Comparison of ENCODE assay signal across 1 cellular context in genomic region chr9:99038396-99038795, GRCh38.
TF ChIP-seq lines count a peak whose summit lies in the region.

No MANE protein-coding gene starts in this region.

TF ChIP-seq in K562, 482 proteins besides CTCF, POLR2A, EP300 and RAD21 (continued from another document):
- TF ChIP-seq, protein P1, sequence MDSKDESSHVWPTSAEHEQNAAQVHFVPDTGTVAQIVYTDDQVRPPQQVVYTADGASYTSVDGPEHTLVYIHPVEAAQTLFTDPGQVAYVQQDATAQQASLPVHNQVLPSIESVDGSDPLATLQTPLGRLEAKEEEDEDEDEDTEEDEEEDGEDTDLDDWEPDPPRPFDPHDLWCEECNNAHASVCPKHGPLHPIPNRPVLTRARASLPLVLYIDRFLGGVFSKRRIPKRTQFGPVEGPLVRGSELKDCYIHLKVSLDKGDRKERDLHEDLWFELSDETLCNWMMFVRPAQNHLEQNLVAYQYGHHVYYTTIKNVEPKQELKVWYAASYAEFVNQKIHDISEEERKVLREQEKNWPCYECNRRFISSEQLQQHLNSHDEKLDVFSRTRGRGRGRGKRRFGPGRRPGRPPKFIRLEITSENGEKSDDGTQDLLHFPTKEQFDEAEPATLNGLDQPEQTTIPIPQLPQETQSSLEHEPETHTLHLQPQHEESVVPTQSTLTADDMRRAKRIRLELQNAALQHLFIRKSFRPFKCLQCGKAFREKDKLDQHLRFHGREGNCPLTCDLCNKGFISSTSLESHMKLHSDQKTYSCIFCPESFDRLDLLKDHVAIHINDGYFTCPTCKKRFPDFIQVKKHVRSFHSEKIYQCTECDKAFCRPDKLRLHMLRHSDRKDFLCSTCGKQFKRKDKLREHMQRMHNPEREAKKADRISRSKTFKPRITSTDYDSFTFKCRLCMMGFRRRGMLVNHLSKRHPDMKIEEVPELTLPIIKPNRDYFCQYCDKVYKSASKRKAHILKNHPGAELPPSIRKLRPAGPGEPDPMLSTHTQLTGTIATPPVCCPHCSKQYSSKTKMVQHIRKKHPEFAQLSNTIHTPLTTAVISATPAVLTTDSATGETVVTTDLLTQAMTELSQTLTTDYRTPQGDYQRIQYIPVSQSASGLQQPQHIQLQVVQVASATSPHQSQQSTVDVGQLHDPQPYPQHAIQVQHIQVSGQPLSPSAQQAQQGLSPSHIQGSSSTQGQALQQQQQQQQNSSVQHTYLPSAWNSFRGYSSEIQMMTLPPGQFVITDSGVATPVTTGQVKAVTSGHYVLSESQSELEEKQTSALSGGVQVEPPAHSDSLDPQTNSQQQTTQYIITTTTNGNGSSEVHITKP (IDR thresholded peaks at IDR 0.05; ENCODE audit: partially characterized antibody): no peak
- TF ChIP-seq ZNF584 (CRISPR knock-in tag; IDR thresholded peaks at IDR 0.05; ENCODE audit: low read depth) (no peak), COPS2 (conservative IDR thresholded peaks at IDR 0.05) (no peak), ZNF263 (CRISPR knock-in tag; IDR thresholded peaks at IDR 0.05; ENCODE audit: borderline replicate concordance) (no peak), ZNF644 (tag; IDR thresholded peaks at IDR 0.05; ENCODE audit: low read depth) (no peak), JUND (IDR thresholded peaks at IDR 0.05; ENCODE audit: borderline replicate concordance, low read depth, low read length) (no peak), JUND (tag; IDR thresholded peaks at IDR 0.05; ENCODE audit: borderline replicate concordance, low read depth, low read length) (no peak), FOXK2 (conservative IDR thresholded peaks at IDR 0.05 in 1 of 2, IDR thresholded peaks at IDR 0.05 in 1 of 2; ENCODE audit: low read depth in 2 of 2) (no peak), LCOR (CRISPR knock-in tag; IDR thresholded peaks at IDR 0.05) (no peak), DPF2 (IDR thresholded peaks at IDR 0.05) (no peak), ARID4B (CRISPR knock-in tag; IDR thresholded peaks at IDR 0.05) (no peak), SRSF3 (IDR thresholded peaks at IDR 0.05; ENCODE audit: insufficient read depth, low read length) (no peak), JUNB (CRISPR knock-in tag; conservative IDR thresholded peaks at IDR 0.05) (no peak), GATAD2B (IDR thresholded peaks at IDR 0.05; ENCODE audit: borderline replicate concordance) (no peak), CHCHD3 (CRISPR knock-in tag; IDR thresholded peaks at IDR 0.05) (no peak)
- TF ChIP-seq, protein P2, sequence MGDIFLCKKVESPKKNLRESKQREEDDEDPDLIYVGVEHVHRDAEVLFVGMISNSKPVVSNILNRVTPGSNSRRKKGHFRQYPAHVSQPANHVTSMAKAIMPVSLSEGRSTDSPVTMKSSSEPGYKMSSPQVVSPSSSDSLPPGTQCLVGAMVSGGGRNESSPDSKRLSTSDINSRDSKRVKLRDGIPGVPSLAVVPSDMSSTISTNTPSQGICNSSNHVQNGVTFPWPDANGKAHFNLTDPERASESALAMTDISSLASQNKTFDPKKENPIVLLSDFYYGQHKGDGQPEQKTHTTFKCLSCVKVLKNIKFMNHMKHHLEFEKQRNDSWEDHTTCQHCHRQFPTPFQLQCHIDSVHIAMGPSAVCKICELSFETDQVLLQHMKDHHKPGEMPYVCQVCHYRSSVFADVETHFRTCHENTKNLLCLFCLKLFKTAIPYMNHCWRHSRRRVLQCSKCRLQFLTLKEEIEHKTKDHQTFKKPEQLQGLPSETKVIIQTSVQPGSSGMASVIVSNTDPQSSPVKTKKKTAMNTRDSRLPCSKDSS (IDR thresholded peaks at IDR 0.05; ENCODE audit: low read depth, partially characterized antibody): no peak
- TF ChIP-seq, protein P3, sequence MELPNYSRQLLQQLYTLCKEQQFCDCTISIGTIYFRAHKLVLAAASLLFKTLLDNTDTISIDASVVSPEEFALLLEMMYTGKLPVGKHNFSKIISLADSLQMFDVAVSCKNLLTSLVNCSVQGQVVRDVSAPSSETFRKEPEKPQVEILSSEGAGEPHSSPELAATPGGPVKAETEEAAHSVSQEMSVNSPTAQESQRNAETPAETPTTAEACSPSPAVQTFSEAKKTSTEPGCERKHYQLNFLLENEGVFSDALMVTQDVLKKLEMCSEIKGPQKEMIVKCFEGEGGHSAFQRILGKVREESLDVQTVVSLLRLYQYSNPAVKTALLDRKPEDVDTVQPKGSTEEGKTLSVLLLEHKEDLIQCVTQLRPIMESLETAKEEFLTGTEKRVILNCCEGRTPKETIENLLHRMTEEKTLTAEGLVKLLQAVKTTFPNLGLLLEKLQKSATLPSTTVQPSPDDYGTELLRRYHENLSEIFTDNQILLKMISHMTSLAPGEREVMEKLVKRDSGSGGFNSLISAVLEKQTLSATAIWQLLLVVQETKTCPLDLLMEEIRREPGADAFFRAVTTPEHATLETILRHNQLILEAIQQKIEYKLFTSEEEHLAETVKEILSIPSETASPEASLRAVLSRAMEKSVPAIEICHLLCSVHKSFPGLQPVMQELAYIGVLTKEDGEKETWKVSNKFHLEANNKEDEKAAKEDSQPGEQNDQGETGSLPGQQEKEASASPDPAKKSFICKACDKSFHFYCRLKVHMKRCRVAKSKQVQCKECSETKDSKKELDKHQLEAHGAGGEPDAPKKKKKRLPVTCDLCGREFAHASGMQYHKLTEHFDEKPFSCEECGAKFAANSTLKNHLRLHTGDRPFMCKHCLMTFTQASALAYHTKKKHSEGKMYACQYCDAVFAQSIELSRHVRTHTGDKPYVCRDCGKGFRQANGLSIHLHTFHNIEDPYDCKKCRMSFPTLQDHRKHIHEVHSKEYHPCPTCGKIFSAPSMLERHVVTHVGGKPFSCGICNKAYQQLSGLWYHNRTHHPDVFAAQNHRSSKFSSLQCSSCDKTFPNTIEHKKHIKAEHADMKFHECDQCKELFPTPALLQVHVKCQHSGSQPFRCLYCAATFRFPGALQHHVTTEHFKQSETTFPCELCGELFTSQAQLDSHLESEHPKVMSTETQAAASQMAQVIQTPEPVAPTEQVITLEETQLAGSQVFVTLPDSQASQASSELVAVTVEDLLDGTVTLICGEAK (IDR thresholded peaks at IDR 0.05): no peak
- TF ChIP-seq, protein P3 (CRISPR knock-in tag; IDR thresholded peaks at IDR 0.05): no peak
